Comparison of ENCODE assay signal across 8 cellular contexts in genomic region chr1:52032124-52032784, GRCh38. TPM values are rescaled to one million over a fixed set of nuclear protein-coding genes. Genes with fewer than 3 reads are reported as not detected.
A peak's percentile ranks its signal among the peaks of the same experiment; 100 is the strongest.
DNase-seq lines count a peak whose midpoint lies in the region; ATAC-seq and TF ChIP-seq lines count a peak whose summit lies in the region.

No MANE protein-coding gene starts in this region.

- DNase-seq in activated CD4-positive, alpha-beta T cell treated with anti-CD3 and anti-CD28 coated beads, Interleukin-2, amount 10 ng/mL, durations not matched to agents 24 days and 14 days: peak; percentile 62
- DNase-seq in activated CD4-positive, alpha-beta T cell treated with anti-CD3 and anti-CD28 coated beads, Interleukin-2, amount 50 U/mL, for 1 hour: no peak
- DNase-seq in KBM-7 (peak; percentile 22), chondrocyte (ENCODE audit: low spot score) (no peak), natural killer cell (no peak), islet precursor cell (no peak), Ammon's horn (ENCODE audit: low spot score) (no peak)

- peak overlapping the region; percentile 97 for H3K27ac Mint-ChIP-seq in activated CD4-positive, alpha-beta T cell treated with anti-CD3 and anti-CD28 coated beads, Interleukin-2, amount 10 ng/mL, durations not matched to agents 24 days and 14 days
- H3K27ac Mint-ChIP-seq in chondrocyte (ENCODE audit: unreplicated experiment) (peak overlapping the region; percentile 98), natural killer cell (peak overlapping the region; percentile 92 to 94)

- in situ Hi-C loops in KBM-7 (cut with MboI; ENCODE audit: low pct_unique_long_range_greater_than_20kb, low sequenced_read_pairs): no loop called here

- TF ChIP-seq CTCF in chondrocyte (IDR thresholded peaks at IDR 0.05): no peak
- TF ChIP-seq CTCF in natural killer cell (IDR thresholded peaks at IDR 0.05): no peak

- peaks cover 3% of the 10 kb centered on the region for H3K9me3 Mint-ChIP-seq in activated CD4-positive, alpha-beta T cell treated with anti-CD3 and anti-CD28 coated beads, Interleukin-2, amount 10 ng/mL, durations not matched to agents 24 days and 14 days
- H3K9me3 Mint-ChIP-seq in chondrocyte (ENCODE audit: low read depth) (no peaks in the 10 kb centered on the region), natural killer cell (no peaks in the 10 kb centered on the region)

- peaks cover 39% of the 10 kb centered on the region for H3K36me3 Mint-ChIP-seq in activated CD4-positive, alpha-beta T cell treated with anti-CD3 and anti-CD28 coated beads, Interleukin-2, amount 10 ng/mL, durations not matched to agents 24 days and 14 days (ENCODE audit: low read depth)
- H3K36me3 Mint-ChIP-seq in chondrocyte (ENCODE audit: low read depth) (peaks cover 3% of the 10 kb centered on the region), natural killer cell (no peaks in the 10 kb centered on the region)

- ATAC-seq in natural killer cell (no peak), GM19023 (IDR thresholded peaks at IDR 0.05; ENCODE audit: unreplicated experiment) (no peak)

- H3K4me3 Mint-ChIP-seq in activated CD4-positive, alpha-beta T cell treated with anti-CD3 and anti-CD28 coated beads, Interleukin-2, amount 10 ng/mL, durations not matched to agents 24 days and 14 days: peak overlapping the region; percentile 95
- peak overlapping the region; percentile 88 for H3K4me3 Mint-ChIP-seq in chondrocyte (ENCODE audit: unreplicated experiment)
- H3K4me3 Mint-ChIP-seq in natural killer cell: peak overlapping the region; percentile 92

- no peaks in the 10 kb centered on the region for H3K27me3 Mint-ChIP-seq in activated CD4-positive, alpha-beta T cell treated with anti-CD3 and anti-CD28 coated beads, Interleukin-2, amount 10 ng/mL, durations not matched to agents 24 days and 14 days
- H3K27me3 Mint-ChIP-seq in chondrocyte (ENCODE audit: low read depth) (no peaks in the 10 kb centered on the region), natural killer cell (ENCODE audit: low read depth in 2 of 2) (no peaks in the 10 kb centered on the region)

- peaks cover 30% of the 10 kb centered on the region for H3K4me1 Mint-ChIP-seq in activated CD4-positive, alpha-beta T cell treated with anti-CD3 and anti-CD28 coated beads, Interleukin-2, amount 10 ng/mL, durations not matched to agents 24 days and 14 days
- H3K4me1 Mint-ChIP-seq in chondrocyte (ENCODE audit: low read depth) (peaks cover 37% of the 10 kb centered on the region), natural killer cell (peaks cover 31 to 40% of the 10 kb centered on the region in 2 donors)

- intact Hi-C loops in activated CD4-positive, alpha-beta T cell treated with anti-CD3 and anti-CD28 coated beads, Interleukin-2, amount 10 ng/mL, durations not matched to agents 24 days and 14 days (cut with micrococcal nuclease): no loop called here
- intact Hi-C loops in natural killer cell (cut with micrococcal nuclease): loop anchor here (5.0 kb wide), 1 partner anchor 335 kb away; the partner anchor contains the start of gene CC2D1B

RNA-seq across cellular contexts. Expression of gene KTI12, which starts 1.4 kb away (rescaled TPM):
- 20.4 and 22.3 TPM in 2 replicates for total RNA-seq in activated CD4-positive, alpha-beta T cell treated with anti-CD3 and anti-CD28 coated beads, Interleukin-2, amount 10 ng/mL, durations not matched to agents 24 days and 14 days
- 10.6 to 10.9 TPM (median 10.6 TPM) in 3 replicates for total RNA-seq in chondrocyte
- 10 to 100 TPM; 12.6 to 13.8 (median 13.2) TPM for total RNA-seq in natural killer cell

RNA-seq across cellular contexts. Expression of gene TXNDC12, which starts 22.7 kb away (rescaled TPM):
- total RNA-seq in activated CD4-positive, alpha-beta T cell treated with anti-CD3 and anti-CD28 coated beads, Interleukin-2, amount 10 ng/mL, durations not matched to agents 24 days and 14 days: 43.0 and 44.8 TPM in 2 replicates
- total RNA-seq in chondrocyte (47.5 to 55.0 TPM (median 54.8 TPM) in 3 replicates), natural killer cell (10 to 100 TPM; 35.0 to 39.4 (median 38.7) TPM)

RNA-seq across cellular contexts. Expression of gene BTF3L4, which starts 23.8 kb away (rescaled TPM):
- total RNA-seq in activated CD4-positive, alpha-beta T cell treated with anti-CD3 and anti-CD28 coated beads, Interleukin-2, amount 10 ng/mL, durations not matched to agents 24 days and 14 days: 48.0 and 50.0 TPM in 2 replicates
- 51.1 to 59.2 TPM (median 54.5 TPM) in 3 replicates for total RNA-seq in chondrocyte
- total RNA-seq in natural killer cell: 10 to 100 TPM; 24.2 to 25.3 (median 25.2) TPM

RNA-seq across cellular contexts. Expression of gene RAB3B, which starts 41.8 kb away (rescaled TPM):
- 0.02 TPM in 2 replicates for total RNA-seq in activated CD4-positive, alpha-beta T cell treated with anti-CD3 and anti-CD28 coated beads, Interleukin-2, amount 10 ng/mL, durations not matched to agents 24 days and 14 days
- total RNA-seq in chondrocyte (15.3 to 33.9 TPM (median 32.8 TPM) in 3 replicates), natural killer cell (under 1 TPM in 1 of 3 donors, not detected in 2; 0.03 TPM)

Comparison
In these comparisons a context has a peak if more than half of its experiments do, and no peak if none do; other contexts are left out.
1. DNase-seq: peak in activated CD4-positive, alpha-beta T cell treated with anti-CD3 and anti-CD28 coated beads, Interleukin-2, amount 10 ng/mL, durations not matched to agents 24 days and 14 days (single experiment) and KBM-7 (single experiment); none in activated CD4-positive, alpha-beta T cell treated with anti-CD3 and anti-CD28 coated beads, Interleukin-2, amount 50 U/mL, for 1 hour (single experiment), chondrocyte (single experiment), natural killer cell (single experiment), islet precursor cell (single experiment) and Ammon's horn (single experiment).
2. Peak in every context shown above with its lines, with median percentiles within 50 percentile points of each other: H3K27ac Mint-ChIP-seq and H3K4me3 Mint-ChIP-seq.